In the genomic region with DNA sequence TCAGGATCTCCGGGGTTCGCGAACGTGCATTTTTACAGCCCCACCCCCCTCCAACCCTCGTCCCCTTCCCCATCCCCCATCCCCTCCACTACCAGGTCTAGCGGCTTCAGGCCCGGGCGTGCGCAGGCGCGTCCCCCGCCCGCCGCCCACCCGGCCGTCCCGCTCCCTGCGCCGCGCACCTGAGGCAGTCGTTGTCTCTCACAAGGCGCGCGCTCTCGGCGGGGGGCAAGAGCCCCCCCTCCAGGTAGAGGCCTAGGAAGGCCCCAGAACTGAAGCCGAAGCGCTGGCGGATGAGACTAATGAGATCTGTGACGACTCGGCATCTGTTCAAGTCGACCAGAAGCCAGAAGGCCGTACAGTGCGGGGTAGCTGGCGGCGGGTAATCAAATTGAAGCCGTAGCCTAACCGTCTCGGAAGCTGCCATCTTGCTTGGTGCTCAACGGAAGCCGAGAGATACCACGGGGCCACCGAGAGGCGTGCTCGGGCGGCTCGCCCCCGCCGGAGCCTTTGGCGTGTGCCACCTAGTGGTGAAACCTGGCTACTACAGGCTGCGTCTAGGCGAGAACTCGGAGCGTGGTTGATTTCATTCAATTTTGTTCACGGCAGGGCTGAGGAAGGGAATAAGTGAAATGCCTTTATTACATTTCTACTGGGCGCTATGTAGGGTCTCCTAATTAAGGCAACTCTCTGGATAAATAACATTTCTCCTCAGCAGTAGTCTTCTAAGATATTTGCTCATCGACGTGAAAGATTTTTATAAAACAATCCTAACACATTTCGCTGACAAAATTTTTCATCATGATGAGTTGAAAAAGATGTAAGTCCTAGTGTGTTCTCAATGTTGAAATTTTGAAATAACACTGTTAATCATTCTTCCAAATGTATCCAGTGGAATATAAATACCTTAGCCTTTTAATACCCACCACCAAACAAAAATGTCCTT, we compare ENCODE assay signal across 1 cellular context.
A peak's percentile ranks its signal among the peaks of the same experiment; 100 is the strongest.
TF ChIP-seq lines count a peak whose summit lies in the region.

A gene with protein sequence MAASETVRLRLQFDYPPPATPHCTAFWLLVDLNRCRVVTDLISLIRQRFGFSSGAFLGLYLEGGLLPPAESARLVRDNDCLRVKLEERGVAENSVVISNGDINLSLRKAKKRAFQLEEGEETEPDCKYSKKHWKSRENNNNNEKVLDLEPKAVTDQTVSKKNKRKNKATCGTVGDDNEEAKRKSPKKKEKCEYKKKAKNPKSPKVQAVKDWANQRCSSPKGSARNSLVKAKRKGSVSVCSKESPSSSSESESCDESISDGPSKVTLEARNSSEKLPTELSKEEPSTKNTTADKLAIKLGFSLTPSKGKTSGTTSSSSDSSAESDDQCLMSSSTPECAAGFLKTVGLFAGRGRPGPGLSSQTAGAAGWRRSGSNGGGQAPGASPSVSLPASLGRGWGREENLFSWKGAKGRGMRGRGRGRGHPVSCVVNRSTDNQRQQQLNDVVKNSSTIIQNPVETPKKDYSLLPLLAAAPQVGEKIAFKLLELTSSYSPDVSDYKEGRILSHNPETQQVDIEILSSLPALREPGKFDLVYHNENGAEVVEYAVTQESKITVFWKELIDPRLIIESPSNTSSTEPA (minus strand): TSS at position 455 of the 943 bp plus-strand sequence. CDS start 31 bp downstream, at position 424.

TF ChIP-seq in K562, 482 proteins besides CTCF, POLR2A, EP300 and RAD21 (continued from another document and continues in another):
- TF ChIP-seq GTF2F1 (IDR thresholded peaks at IDR 0.05; ENCODE audit: low read depth, low read length) (0 out of 2 replicates have a peak, but pooled peaks have one; percentile 17), ZNF316 (IDR thresholded peaks at IDR 0.05) (no peak), MYBL2 (IDR thresholded peaks at IDR 0.05; ENCODE audit: low read depth) (peak; percentile 68), MYBL2 (CRISPR knock-in tag; IDR thresholded peaks at IDR 0.05; ENCODE audit: borderline replicate concordance) (no peak), POLR2H (tag; IDR thresholded peaks at IDR 0.05; ENCODE audit: low read depth) (peak; percentile 77), NFIC (IDR thresholded peaks at IDR 0.05) (peak; percentile 28), LEF1 (IDR thresholded peaks at IDR 0.05) (peak; percentile 16; the same call in 1 of the 2 replicates), EP400 (IDR thresholded peaks at IDR 0.05) (peak; percentile 94), CBX3 (IDR thresholded peaks at IDR 0.05; ENCODE audit: borderline replicate concordance in 1 of 2, low read length in 2 of 2) (peak in 1 of 2 experiments; percentile 66; a peak in 2 of 3 replicates), ZNF785 (CRISPR knock-in tag; IDR thresholded peaks at IDR 0.05) (no peak), KDM5B (IDR thresholded peaks at IDR 0.05; ENCODE audit: insufficient replicate concordance, low read depth, low read length) (peak; percentile 83), HDAC2 (IDR thresholded peaks at IDR 0.05) (peak; percentile 49; the same call in 1 of the 2 replicates), SMARCE1 (IDR thresholded peaks at IDR 0.05) (0 out of 2 replicates have a peak, but pooled peaks have one; percentile 16), FOXK1 (CRISPR knock-in tag; IDR thresholded peaks at IDR 0.05; ENCODE audit: borderline replicate concordance) (0 out of 2 replicates have a peak, but pooled peaks have one; percentile 43), ESRRA (IDR thresholded peaks at IDR 0.05; ENCODE audit: borderline replicate concordance, low read depth) (no peak; the same call in 1 of the 2 replicates), NR2C2 (CRISPR knock-in tag; IDR thresholded peaks at IDR 0.05) (no peak), NR2C2 (tag; IDR thresholded peaks at IDR 0.05) (peak; percentile 61), ETS2 (tag; IDR thresholded peaks at IDR 0.05; ENCODE audit: borderline replicate concordance, poor library complexity, severe bottlenecking) (no peak), ILF3 (IDR thresholded peaks at IDR 0.05; ENCODE audit: borderline replicate concordance) (peak; percentile 29; the same call in 1 of the 2 replicates), ZBTB7A (IDR thresholded peaks at IDR 0.05; ENCODE audit: borderline replicate concordance, control insufficient read depth, low read depth, low read length) (peak; percentile 75; the same call in 1 of the 2 replicates), NCOA1 (IDR thresholded peaks at IDR 0.05; ENCODE audit: low read depth) (0 out of 2 replicates have a peak, but pooled peaks have one; percentile 27), TRIM28 (IDR thresholded peaks at IDR 0.05) (0 out of 2 replicates have a peak, but pooled peaks have one; percentile 21), CBFA2T3 (IDR thresholded peaks at IDR 0.05) (0 out of 2 replicates have a peak, but pooled peaks have one; percentile 28), SNIP1 (IDR thresholded peaks at IDR 0.05; ENCODE audit: low read depth) (no peak), PRMT5 (CRISPR knock-in tag; IDR thresholded peaks at IDR 0.05) (no peak), DIDO1 (tag; IDR thresholded peaks at IDR 0.05; ENCODE audit: low read depth) (peak; percentile 79; the same call in 1 of the 2 replicates), ATF1 (CRISPR knock-in tag; IDR thresholded peaks at IDR 0.05) (no peak), ATF1 (tag; IDR thresholded peaks at IDR 0.05) (peak; percentile 71), ZBED1 (IDR thresholded peaks at IDR 0.05) (0 out of 2 replicates have a peak, but pooled peaks have one; percentile 35), ZC3H11A (IDR thresholded peaks at IDR 0.05; ENCODE audit: low read depth, low read length) (no peak), NR2C1 (IDR thresholded peaks at IDR 0.05) (no peak), NR2C1 (tag; IDR thresholded peaks at IDR 0.05) (peak; percentile 41; the same call in 1 of the 2 replicates)
- TF ChIP-seq, protein P1, sequence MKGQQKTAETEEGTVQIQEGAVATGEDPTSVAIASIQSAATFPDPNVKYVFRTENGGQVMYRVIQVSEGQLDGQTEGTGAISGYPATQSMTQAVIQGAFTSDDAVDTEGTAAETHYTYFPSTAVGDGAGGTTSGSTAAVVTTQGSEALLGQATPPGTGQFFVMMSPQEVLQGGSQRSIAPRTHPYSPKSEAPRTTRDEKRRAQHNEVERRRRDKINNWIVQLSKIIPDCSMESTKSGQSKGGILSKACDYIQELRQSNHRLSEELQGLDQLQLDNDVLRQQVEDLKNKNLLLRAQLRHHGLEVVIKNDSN (CRISPR knock-in tag; IDR thresholded peaks at IDR 0.05): peak; percentile 72
- TF ChIP-seq, protein P2, sequence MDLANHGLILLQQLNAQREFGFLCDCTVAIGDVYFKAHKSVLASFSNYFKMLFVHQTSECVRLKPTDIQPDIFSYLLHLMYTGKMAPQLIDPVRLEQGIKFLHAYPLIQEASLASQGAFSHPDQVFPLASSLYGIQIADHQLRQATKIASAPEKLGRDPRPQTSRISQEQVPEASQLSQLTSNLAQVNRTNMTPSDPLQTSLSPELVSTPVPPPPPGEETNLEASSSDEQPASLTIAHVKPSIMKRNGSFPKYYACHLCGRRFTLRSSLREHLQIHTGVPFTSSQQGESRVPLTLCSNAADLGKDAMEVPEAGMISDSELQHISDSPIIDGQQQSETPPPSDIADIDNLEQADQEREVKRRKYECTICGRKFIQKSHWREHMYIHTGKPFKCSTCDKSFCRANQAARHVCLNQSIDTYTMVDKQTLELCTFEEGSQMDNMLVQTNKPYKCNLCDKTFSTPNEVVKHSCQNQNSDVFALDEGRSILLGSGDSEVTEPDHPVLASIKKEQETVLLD (IDR thresholded peaks at IDR 0.05): 0 out of 2 replicates have a peak, but pooled peaks have one; percentile 61
- TF ChIP-seq, protein P3, sequence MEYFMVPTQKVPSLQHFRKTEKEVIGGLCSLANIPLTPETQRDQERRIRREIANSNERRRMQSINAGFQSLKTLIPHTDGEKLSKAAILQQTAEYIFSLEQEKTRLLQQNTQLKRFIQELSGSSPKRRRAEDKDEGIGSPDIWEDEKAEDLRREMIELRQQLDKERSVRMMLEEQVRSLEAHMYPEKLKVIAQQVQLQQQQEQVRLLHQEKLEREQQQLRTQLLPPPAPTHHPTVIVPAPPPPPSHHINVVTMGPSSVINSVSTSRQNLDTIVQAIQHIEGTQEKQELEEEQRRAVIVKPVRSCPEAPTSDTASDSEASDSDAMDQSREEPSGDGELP (CRISPR knock-in tag; IDR thresholded peaks at IDR 0.05; ENCODE audit: borderline replicate concordance): peak; percentile 84
- TF ChIP-seq, protein P4, sequence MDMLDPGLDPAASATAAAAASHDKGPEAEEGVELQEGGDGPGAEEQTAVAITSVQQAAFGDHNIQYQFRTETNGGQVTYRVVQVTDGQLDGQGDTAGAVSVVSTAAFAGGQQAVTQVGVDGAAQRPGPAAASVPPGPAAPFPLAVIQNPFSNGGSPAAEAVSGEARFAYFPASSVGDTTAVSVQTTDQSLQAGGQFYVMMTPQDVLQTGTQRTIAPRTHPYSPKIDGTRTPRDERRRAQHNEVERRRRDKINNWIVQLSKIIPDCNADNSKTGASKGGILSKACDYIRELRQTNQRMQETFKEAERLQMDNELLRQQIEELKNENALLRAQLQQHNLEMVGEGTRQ (CRISPR knock-in tag; IDR thresholded peaks at IDR 0.05): peak; percentile 39; the same call in 1 of the 2 replicates
- TF ChIP-seq, protein P5, sequence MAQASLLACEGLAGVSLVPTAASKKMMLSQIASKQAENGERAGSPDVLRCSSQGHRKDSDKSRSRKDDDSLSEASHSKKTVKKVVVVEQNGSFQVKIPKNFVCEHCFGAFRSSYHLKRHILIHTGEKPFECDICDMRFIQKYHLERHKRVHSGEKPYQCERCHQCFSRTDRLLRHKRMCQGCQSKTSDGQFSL (CRISPR knock-in tag; IDR thresholded peaks at IDR 0.05): no peak; the same call in none of the 2 replicates
- TF ChIP-seq, protein P5 (tag; IDR thresholded peaks at IDR 0.05): peak in 1 of 2 experiments; percentile 76; a peak in 2 of 4 replicates
- TF ChIP-seq, protein P6, sequence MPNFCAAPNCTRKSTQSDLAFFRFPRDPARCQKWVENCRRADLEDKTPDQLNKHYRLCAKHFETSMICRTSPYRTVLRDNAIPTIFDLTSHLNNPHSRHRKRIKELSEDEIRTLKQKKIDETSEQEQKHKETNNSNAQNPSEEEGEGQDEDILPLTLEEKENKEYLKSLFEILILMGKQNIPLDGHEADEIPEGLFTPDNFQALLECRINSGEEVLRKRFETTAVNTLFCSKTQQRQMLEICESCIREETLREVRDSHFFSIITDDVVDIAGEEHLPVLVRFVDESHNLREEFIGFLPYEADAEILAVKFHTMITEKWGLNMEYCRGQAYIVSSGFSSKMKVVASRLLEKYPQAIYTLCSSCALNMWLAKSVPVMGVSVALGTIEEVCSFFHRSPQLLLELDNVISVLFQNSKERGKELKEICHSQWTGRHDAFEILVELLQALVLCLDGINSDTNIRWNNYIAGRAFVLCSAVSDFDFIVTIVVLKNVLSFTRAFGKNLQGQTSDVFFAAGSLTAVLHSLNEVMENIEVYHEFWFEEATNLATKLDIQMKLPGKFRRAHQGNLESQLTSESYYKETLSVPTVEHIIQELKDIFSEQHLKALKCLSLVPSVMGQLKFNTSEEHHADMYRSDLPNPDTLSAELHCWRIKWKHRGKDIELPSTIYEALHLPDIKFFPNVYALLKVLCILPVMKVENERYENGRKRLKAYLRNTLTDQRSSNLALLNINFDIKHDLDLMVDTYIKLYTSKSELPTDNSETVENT (CRISPR knock-in tag; IDR thresholded peaks at IDR 0.05): peak; percentile 67; the same call in 1 of the 2 replicates
- TF ChIP-seq, protein P7, sequence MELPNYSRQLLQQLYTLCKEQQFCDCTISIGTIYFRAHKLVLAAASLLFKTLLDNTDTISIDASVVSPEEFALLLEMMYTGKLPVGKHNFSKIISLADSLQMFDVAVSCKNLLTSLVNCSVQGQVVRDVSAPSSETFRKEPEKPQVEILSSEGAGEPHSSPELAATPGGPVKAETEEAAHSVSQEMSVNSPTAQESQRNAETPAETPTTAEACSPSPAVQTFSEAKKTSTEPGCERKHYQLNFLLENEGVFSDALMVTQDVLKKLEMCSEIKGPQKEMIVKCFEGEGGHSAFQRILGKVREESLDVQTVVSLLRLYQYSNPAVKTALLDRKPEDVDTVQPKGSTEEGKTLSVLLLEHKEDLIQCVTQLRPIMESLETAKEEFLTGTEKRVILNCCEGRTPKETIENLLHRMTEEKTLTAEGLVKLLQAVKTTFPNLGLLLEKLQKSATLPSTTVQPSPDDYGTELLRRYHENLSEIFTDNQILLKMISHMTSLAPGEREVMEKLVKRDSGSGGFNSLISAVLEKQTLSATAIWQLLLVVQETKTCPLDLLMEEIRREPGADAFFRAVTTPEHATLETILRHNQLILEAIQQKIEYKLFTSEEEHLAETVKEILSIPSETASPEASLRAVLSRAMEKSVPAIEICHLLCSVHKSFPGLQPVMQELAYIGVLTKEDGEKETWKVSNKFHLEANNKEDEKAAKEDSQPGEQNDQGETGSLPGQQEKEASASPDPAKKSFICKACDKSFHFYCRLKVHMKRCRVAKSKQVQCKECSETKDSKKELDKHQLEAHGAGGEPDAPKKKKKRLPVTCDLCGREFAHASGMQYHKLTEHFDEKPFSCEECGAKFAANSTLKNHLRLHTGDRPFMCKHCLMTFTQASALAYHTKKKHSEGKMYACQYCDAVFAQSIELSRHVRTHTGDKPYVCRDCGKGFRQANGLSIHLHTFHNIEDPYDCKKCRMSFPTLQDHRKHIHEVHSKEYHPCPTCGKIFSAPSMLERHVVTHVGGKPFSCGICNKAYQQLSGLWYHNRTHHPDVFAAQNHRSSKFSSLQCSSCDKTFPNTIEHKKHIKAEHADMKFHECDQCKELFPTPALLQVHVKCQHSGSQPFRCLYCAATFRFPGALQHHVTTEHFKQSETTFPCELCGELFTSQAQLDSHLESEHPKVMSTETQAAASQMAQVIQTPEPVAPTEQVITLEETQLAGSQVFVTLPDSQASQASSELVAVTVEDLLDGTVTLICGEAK (IDR thresholded peaks at IDR 0.05): no peak
- TF ChIP-seq, protein P7 (CRISPR knock-in tag; IDR thresholded peaks at IDR 0.05): no peak
